In genomic region chr3:167350245-167350862, GRCh38 we compare ENCODE assay signal across 8 cellular contexts. TPM values are rescaled to one million over a fixed set of nuclear protein-coding genes. Genes with fewer than 3 reads are reported as not detected.
A peak's percentile ranks its signal among the peaks of the same experiment; 100 is the strongest.
DNase-seq lines count a peak whose midpoint lies in the region; ATAC-seq and TF ChIP-seq lines count a peak whose summit lies in the region.

No MANE protein-coding gene starts in this region.

- no peak overlapping the region for H2AFZ ChIP-seq in OCI-LY1 (ENCODE audit: low read length)

- H3K27ac ChIP-seq in OCI-LY1 (ENCODE audit: low read depth, low read length, poor library complexity, severe bottlenecking) = no peak overlapping the region

- no peaks in the 10 kb centered on the region for H3F3A ChIP-seq in OCI-LY1 (ENCODE audit: insufficient read depth, low read length)

- no peaks in the 10 kb centered on the region for H3K4me1 ChIP-seq in OCI-LY1 (ENCODE audit: insufficient read depth, low read length, severe bottlenecking)

- H3K36me3 Mint-ChIP-seq in T-cell (no peaks in the 10 kb centered on the region), immature natural killer cell (no peaks in the 10 kb centered on the region)

- H3K4me1 Mint-ChIP-seq in T-cell = no peaks in the 10 kb centered on the region
- no peaks in the 10 kb centered on the region for H3K4me1 Mint-ChIP-seq in immature natural killer cell

- H3K4me3 Mint-ChIP-seq in T-cell (no peak overlapping the region), immature natural killer cell (no peak overlapping the region)

- peak; percentile 59 for TF ChIP-seq CTCF in OCI-LY1 (IDR thresholded peaks at IDR 0.05; ENCODE audit: low read length)
- peak; percentile 14 for TF ChIP-seq CTCF in fibroblast of the aortic adventitia (IDR thresholded peaks at IDR 0.05; ENCODE audit: insufficient read depth, low read length)

- H3K36me3 ChIP-seq in OCI-LY1 (ENCODE audit: insufficient read depth, low read length) = no peaks in the 10 kb centered on the region

- CTCF ChIA-PET in T-cell (lab: Charles Lee) = no interaction called here

- ATAC-seq in T-cell (replicated peaks in 1 of 4) = no peak

- H3K27ac Mint-ChIP-seq in T-cell (no peak overlapping the region), immature natural killer cell (no peak overlapping the region)

- H3K9me2 ChIP-seq in OCI-LY1 (ENCODE audit: low read depth, low read length) = no peaks in the 10 kb centered on the region

- H3K9me3 ChIP-seq in OCI-LY1 (ENCODE audit: low read length) = no peaks in the 10 kb centered on the region

- H3K9me3 Mint-ChIP-seq in T-cell (no peaks in the 10 kb centered on the region), immature natural killer cell (peaks cover 0 to 5% (median 0%) of the 10 kb centered on the region in 6 donors)

- no peaks in the 10 kb centered on the region for H3K79me2 ChIP-seq in OCI-LY1 (ENCODE audit: insufficient read depth, low read length)

- in situ Hi-C loops in ACHN (cut with HindIII; ENCODE audit: low pct_ligation_motif_present, low pct_unique_long_range_greater_than_20kb, low sequenced_read_pairs) = no loop called here

- H3K4me2 ChIP-seq in OCI-LY1 (ENCODE audit: low read length) = no peak overlapping the region

- POLR2A ChIA-PET in T-cell (lab: Charles Lee) = no interaction called here

- H3K27me3 ChIP-seq in OCI-LY1 (ENCODE audit: insufficient read depth, low read length) = no peaks in the 10 kb centered on the region

- peak; percentile 37 for DNase-seq in ACHN
- DNase-seq in H4 (ENCODE audit: low spot score) = peak; percentile 18
- DNase-seq in fibroblast of the aortic adventitia (ENCODE audit: low read depth) = peak; percentile 12
- DNase-seq in T-cell = no peak
- no peak for DNase-seq in immature natural killer cell
- DNase-seq in DMS79 (lab: John Stamatoyannopoulos, UW) = no peak
- no peak for DNase-seq in activated effector memory CD4-positive, alpha-beta T cell treated with Interleukin-2 at 50 U/mL for 16 hours

- H4K20me1 ChIP-seq in OCI-LY1 (ENCODE audit: insufficient read depth, low read length) = no peaks in the 10 kb centered on the region

- H3K27me3 Mint-ChIP-seq in T-cell (peaks cover 0 to 11% of the 10 kb centered on the region in 2 donors), immature natural killer cell (ENCODE audit: low read depth in 3 of 3) (no peaks in the 10 kb centered on the region)

- no peak overlapping the region for H3K9ac ChIP-seq in OCI-LY1 (ENCODE audit: low read length)

- H3K4me3 ChIP-seq in OCI-LY1 (ENCODE audit: low read depth, low read length, poor library complexity, severe bottlenecking) (no peak overlapping the region), fibroblast of the aortic adventitia (ENCODE audit: low read depth, low read length) (no peak overlapping the region)

RNA-seq across cellular contexts. Expression of gene ZBBX, which starts 29.7 kb away (rescaled TPM):
- total RNA-seq in H4 (2014; rRNA removed; shearing (Covaris generic)) = 1.0 TPM in 1 of 2 replicates, not detected in the other
- total RNA-seq in fibroblast of the aortic adventitia (ENCODE audit: low replicate concordance) (0.16 TPM in 1 of 2 replicates, not detected in the other), T-cell (not detected)
- not detected for polyA plus RNA-seq in immature natural killer cell

Comparison
In these comparisons a context has a peak if more than half of its experiments do, and no peak if none do; other contexts are left out.
1. DNase-seq: peak in ACHN (single experiment), H4 (single experiment) and fibroblast of the aortic adventitia (single experiment); none in T-cell (0 of 34), immature natural killer cell (0 of 3), DMS79 (single experiment) and activated effector memory CD4-positive, alpha-beta T cell treated with Interleukin-2 at 50 U/mL for 16 hours (single experiment).